Comparison of ENCODE assay signal across 7 cellular contexts in genomic region chr18:9914334-9914583, GRCh38. TPM values are rescaled to one million over a fixed set of nuclear protein-coding genes. Genes with fewer than 3 reads are reported as not detected.
A peak's percentile ranks its signal among the peaks of the same experiment; 100 is the strongest.
DNase-seq lines count a peak whose midpoint lies in the region; ATAC-seq, FAIRE-seq and TF ChIP-seq lines count a peak whose summit lies in the region.

No MANE protein-coding gene starts in this region.

- H3K9ac ChIP-seq in GM12878 (ENCODE audit: control insufficient read depth, insufficient read depth, low read length) = peak overlapping the region; percentile 90

- H3K9me3 ChIP-seq in GM12878 (replicated peaks; ENCODE audit: control insufficient read depth, insufficient read depth, low read length) (no peaks in the 10 kb centered on the region; the same call in 2 of the 3 replicates), lower lobe of right lung (no peaks in the 10 kb centered on the region), aorta (ENCODE audit: control insufficient read depth, low read length) (no peaks in the 10 kb centered on the region)

- H3K4me2 ChIP-seq in GM12878 (ENCODE audit: control insufficient read depth, insufficient read depth) = peak overlapping the region; percentile 38; the same call in 1 of the 2 replicates

- intact Hi-C loops in GM12878 (cut with micrococcal nuclease; ENCODE audit: unreplicated experiment) (no loop called here), lower lobe of right lung (cut with DNase I) (no loop called here), aorta (cut with DNase I) (loop anchor here in 1 of 2 donors (10.0 kb wide), 1 partner anchor 209 kb away; the partner anchor contains the start of gene RAB31)

- no peaks in the 10 kb centered on the region for H3K36me3 ChIP-seq in GM12878 (ENCODE audit: control insufficient read depth in 2 of 2, insufficient read depth in 2 of 2, low read length in 1 of 2)
- H3K36me3 ChIP-seq in lower lobe of right lung = no peaks in the 10 kb centered on the region
- H3K36me3 ChIP-seq in aorta (ENCODE audit: control insufficient read depth in 1 of 2, insufficient read depth in 2 of 2, low read length in 1 of 2) = no peaks in the 10 kb centered on the region

- TF ChIP-seq POLR2A in GM12878 (IDR thresholded peaks at IDR 0.05; ENCODE audit: low read depth, low read length) = no peak

- peak overlapping the region; percentile 72 for H3K4me3 ChIP-seq in GM12878
- peak overlapping the region; percentile 90 for H3K4me3 ChIP-seq in lower lobe of right lung
- peak overlapping the region; percentile 67 to 98 for H3K4me3 ChIP-seq in aorta (ENCODE audit: low read length in 2 of 2)

- no peak for TF ChIP-seq EP300 in GM12878 (IDR thresholded peaks at IDR 0.05; ENCODE audit: borderline replicate concordance in 1 of 2, control insufficient read depth in 1 of 2, low read depth in 2 of 2, low read length in 2 of 2)

- H4K20me1 ChIP-seq in GM12878 (ENCODE audit: control insufficient read depth, insufficient read depth) = 0 out of 2 replicates have a peak, but pooled peaks cover 8% of the 10 kb centered on the region

- POLR2A ChIA-PET in GM12878 (lab: Charles Lee) = interaction anchor here (1.6 kb wide), 1 partner anchor 24 kb away, joined by 5 read pairs; no protein-coding TSS in a partner anchor

- no peak for TF ChIP-seq CTCF in GM12878 (IDR thresholded peaks at IDR 0.05 in 2 of 3, conservative IDR thresholded peaks at IDR 0.05 in 1 of 3; ENCODE audit: control insufficient read depth in 2 of 3, extremely low read depth in 1 of 3, insufficient read depth in 1 of 3, low read depth in 3 of 3, low read length in 3 of 3)
- no peak for TF ChIP-seq CTCF in lower lobe of right lung (IDR thresholded peaks at IDR 0.05)

- H3K27me3 ChIP-seq in GM12878 (replicated peaks in 1 of 2; ENCODE audit: control insufficient read depth in 2 of 2, insufficient read depth in 2 of 2, low read length in 1 of 2) (no peaks in the 10 kb centered on the region), lower lobe of right lung (ENCODE audit: low read depth) (no peaks in the 10 kb centered on the region), aorta (ENCODE audit: control insufficient read depth in 1 of 2, insufficient read depth in 2 of 2, low read length in 1 of 2) (no peaks in the 10 kb centered on the region)

- RAD21 ChIA-PET in GM12878 (lab: Charles Lee; ENCODE audit: unreplicated experiment) = interaction anchor here (1.1 to 1.3 kb wide), 2 partner anchors 12 to 13 kb away, joined by 3 to 4 read pairs; no protein-coding TSS in a partner anchor

- ATAC-seq in GM18870 (IDR thresholded peaks at IDR 0.05; ENCODE audit: unreplicated experiment) (peak; percentile 3), HG03280 (IDR thresholded peaks at IDR 0.05; ENCODE audit: unreplicated experiment) (peak; percentile 22), GM12878 (no peak), lower lobe of right lung (no peak), aorta (ENCODE audit: low FRiP score) (no peak)

- no peak for DNase-seq in GM12878 (ENCODE audit: low read depth, low spot score)
- no peak for DNase-seq in lower lobe of right lung
- DNase-seq in aorta = no peak
- DNase-seq in NCI-H187 (lab: John Stamatoyannopoulos, UW) = no peak
- DNase-seq in LoVo (ENCODE audit: low spot score) = no peak

- in situ Hi-C loops in GM12878 (cut with MboI) = loop anchor here (25.0 kb wide), 2 partner anchors 302 to 1302 kb away; partner anchors contain the start of genes PPP4R1 and RAB12

- no TSS peak for BruUV-seq in GM12878 (replicated peaks; lab: Mats Ljungman, UMichigan)

- SMC1A ChIA-PET in GM12878 (lab: Charles Lee; ENCODE audit: uncharacterized antibody, unreplicated experiment) = interaction anchor here (1.3 kb wide), 1 partner anchor 12 kb away, joined by 4 read pairs; no protein-coding TSS in a partner anchor

- CTCF ChIA-PET in GM12878 (lab: Yijun Ruan, JAX) = interaction anchor here (0.6 kb wide), 1 partner anchor 803 kb away, joined by 3 read pairs; no protein-coding TSS in a partner anchor

- peak overlapping the region; percentile 92 for H2AFZ ChIP-seq in GM12878 (ENCODE audit: control insufficient read depth, low read depth, low read length)

- peak overlapping the region; percentile 93 for H3K27ac ChIP-seq in GM12878 (ENCODE audit: control insufficient read depth, insufficient read depth)
- H3K27ac ChIP-seq in lower lobe of right lung = peak overlapping the region; percentile 98
- H3K27ac ChIP-seq in aorta (ENCODE audit: low read depth in 1 of 2, low read length in 2 of 2) = peak overlapping the region; percentile 96 to 99

- no peak for FAIRE-seq in GM12878 (lab: Jason Lieb, UNC)

- no CpG with 5 or more reads among the region's 35 CpGs for WGBS in GM12878 (ENCODE audit: insufficient coverage, insufficient replicate concordance, low lambda C conversion rate, missing lambda C conversion rate)
- 1% methylated on average over 35 of the region's 35 CpGs; no CpG with 5 or more reads in 1 of the 2 donors for WGBS in aorta, 2 donors

- H3K4me1 ChIP-seq in GM12878 (ENCODE audit: control insufficient read depth, insufficient read depth, low read length) (peaks cover 8% of the 10 kb centered on the region; the same call in 1 of the 2 replicates), lower lobe of right lung (peaks cover 44% of the 10 kb centered on the region), aorta (ENCODE audit: control insufficient read depth in 1 of 2, insufficient read depth in 2 of 2, low read length in 2 of 2) (peaks cover 0 to 7% of the 10 kb centered on the region in 2 donors)

- peaks cover 53% of the 10 kb centered on the region for H3K79me2 ChIP-seq in GM12878 (ENCODE audit: control insufficient read depth, insufficient read depth, low read length)

- no peak for TF ChIP-seq RAD21 in GM12878 (IDR thresholded peaks at IDR 0.05; ENCODE audit: insufficient read depth, low read depth, low read length)

RNA-seq across cellular contexts. Expression of gene VAPA, which starts 0.4 kb away (rescaled TPM):
- 139 and 144 TPM in 2 replicates for total RNA-seq in GM12878 (2013; cell fraction: nucleolus; rRNA removed)
- 124 and 128 TPM in 2 replicates for total RNA-seq in GM12878 (2014; rRNA removed)
- total RNA-seq in GM12878 (2014; rRNA removed; fragmentation: Illumina TruSeq; extraction: Trizol) = 165 and 173 TPM in 2 replicates
- 136 and 137 TPM in 2 replicates for total RNA-seq in GM12878 (2021)
- 60.5 TPM for polyA plus RNA-seq in GM12878 (2011; ENCODE audit: low read depth)
- 235 and 368 TPM in 2 replicates for polyA plus RNA-seq in GM12878 (2011; rRNA removed)
- 78.7 and 122 TPM in 2 replicates for polyA plus RNA-seq in GM12878 (2011; cell fraction: cytosol; rRNA removed)
- polyA plus RNA-seq in GM12878 (2011; cell fraction: nucleus; rRNA removed) = 96.8 and 97.2 TPM in 2 replicates
- polyA plus RNA-seq in GM12878 (2012) = 76.2 and 145 TPM in 2 replicates
- polyA plus RNA-seq in GM12878 (2014; fragmentation: Illumina TruSeq; extraction: Trizol) = 252 and 265 TPM in 2 replicates
- 10 to 100 TPM; 70.9 to 73.1 TPM for polyA plus RNA-seq in GM12878 (2014; fragmentation: Nextera tagmentation; extraction: Ambion mirVana)
- polyA plus RNA-seq in GM12878 (2014; rRNA removed) = 154 and 159 TPM in 2 replicates
- 100 to 1,000 TPM; 236 to 237 TPM for polyA plus RNA-seq in GM12878 (2016; fragmentation: Nextera tagmentation; extraction: Ambion mirVana)
- 79.9 and 141 TPM in 2 replicates for polyA minus RNA-seq in GM12878 (2011; rRNA and poly(A)+ RNA removed)
- polyA minus RNA-seq in GM12878 (2011; cell fraction: cytosol; rRNA and poly(A)+ RNA removed) = 58.4 and 68.5 TPM in 2 replicates
- 44.0 and 74.3 TPM in 2 replicates for polyA minus RNA-seq in GM12878 (2011; cell fraction: nucleus; rRNA and poly(A)+ RNA removed)
- 235 TPM for total RNA-seq in lower lobe of right lung
- total RNA-seq in aorta = 100 to 1,000 TPM; 176 to 221 TPM
- 100 to 1,000 TPM; 119 to 210 TPM for polyA plus RNA-seq in aorta

RNA-seq across cellular contexts. Expression of gene TXNDC2, which starts 28.5 kb away (rescaled TPM):
- not detected in 2 replicates for total RNA-seq in GM12878 (2013; cell fraction: nucleolus; rRNA removed)
- 0.06 TPM in 1 of 2 replicates, not detected in the other for total RNA-seq in GM12878 (2014; rRNA removed)
- 0.04 TPM in 1 of 2 replicates, not detected in the other for total RNA-seq in GM12878 (2014; rRNA removed; fragmentation: Illumina TruSeq; extraction: Trizol)
- total RNA-seq in GM12878 (2021) = 0.40 TPM in 1 of 2 replicates, not detected in the other
- not detected for polyA plus RNA-seq in GM12878 (2011; ENCODE audit: low read depth)
- polyA plus RNA-seq in GM12878 (2011; rRNA removed) = not detected in 2 replicates
- polyA plus RNA-seq in GM12878 (2011; cell fraction: cytosol; rRNA removed) = not detected in 2 replicates
- not detected in 2 replicates for polyA plus RNA-seq in GM12878 (2011; cell fraction: nucleus; rRNA removed)
- 0.04 TPM in 1 of 2 replicates, not detected in the other for polyA plus RNA-seq in GM12878 (2012)
- polyA plus RNA-seq in GM12878 (2014; fragmentation: Illumina TruSeq; extraction: Trizol) = 0.07 TPM in 1 of 2 replicates, not detected in the other
- not detected for polyA plus RNA-seq in GM12878 (2014; fragmentation: Nextera tagmentation; extraction: Ambion mirVana)
- 0.09 TPM in 1 of 2 replicates, not detected in the other for polyA plus RNA-seq in GM12878 (2014; rRNA removed)
- not detected for polyA plus RNA-seq in GM12878 (2016; fragmentation: Nextera tagmentation; extraction: Ambion mirVana)
- not detected in 2 replicates for polyA minus RNA-seq in GM12878 (2011; rRNA and poly(A)+ RNA removed)
- polyA minus RNA-seq in GM12878 (2011; cell fraction: cytosol; rRNA and poly(A)+ RNA removed) = not detected in 2 replicates
- polyA minus RNA-seq in GM12878 (2011; cell fraction: nucleus; rRNA and poly(A)+ RNA removed) = not detected in 2 replicates
- 0.12 TPM for total RNA-seq in lower lobe of right lung
- under 1 TPM; 0.21 to 0.65 TPM for total RNA-seq in aorta
- polyA plus RNA-seq in aorta = not detected

Comparison
In these comparisons a context has a peak if more than half of its experiments do, and no peak if none do; other contexts are left out.
1. ATAC-seq: peak in GM18870 (single experiment) and HG03280 (single experiment); none in GM12878 (single experiment), lower lobe of right lung (0 of 2) and aorta (single experiment).
2. Peak in every context shown above with its lines, with median percentiles within 50 percentile points of each other: H3K27ac ChIP-seq and H3K4me3 ChIP-seq.